In genomic region chr3:134093906-134094305, GRCh38 we compare ENCODE assay signal across 17 cellular contexts.
"Had no signal": no experiment of that assay in that cellular context is flagged by ENCODE, and none has a peak within 500 bp of the region (broad histone marks: within the 10 kb centered on the region; RNA-seq: fewer than 3 reads in every experiment).

No MANE protein-coding gene starts in this region.

- H3K36me3 Mint-ChIP-seq: immature natural killer cell; stimulated activated effector memory CD8-positive, alpha-beta T cell treated with anti-CD3 and anti-CD28 coated beads, Interleukin-12 subunit alpha, Interleukin-12 subunit beta, amount 100 ng/mL, for 72 hours had no signal

- H3K27me3 Mint-ChIP-seq: natural killer cell treated with Interleukin-12 subunit alpha and Interleukin-12 subunit beta and Interleukin-15 and Interleukin-18, amount 100 ng/mL, for 72 hours had no signal

- H3K27ac Mint-ChIP-seq: activated T-cell treated with anti-CD3 and anti-CD28 coated beads, Interleukin-2, amount 50 U/mL, for 72 hours; effector memory CD8-positive, alpha-beta T cell; immature natural killer cell; natural killer cell treated with Interleukin-12 subunit alpha and Interleukin-12 subunit beta and Interleukin-15 and Interleukin-18, amount 100 ng/mL, for 72 hours; stimulated activated effector memory CD8-positive, alpha-beta T cell treated with anti-CD3 and anti-CD28 coated beads, Interleukin-12 subunit alpha, Interleukin-12 subunit beta, amount 100 ng/mL, for 72 hours had no signal

- H3K27me3 ChIP-seq: esophagus squamous epithelium, neutrophil, pancreas, stomach, upper lobe of left lung had no signal

- H3K4me3 ChIP-seq: esophagus squamous epithelium, pancreas, stomach, upper lobe of left lung had no signal

- H3K36me3 ChIP-seq: esophagus squamous epithelium, neutrophil, pancreas, stomach, upper lobe of left lung, WERI-Rb-1 had no signal

- H3K4me1 Mint-ChIP-seq: stimulated activated effector memory CD8-positive, alpha-beta T cell treated with anti-CD3 and anti-CD28 coated beads, Interleukin-12 subunit alpha, Interleukin-12 subunit beta, amount 100 ng/mL, for 72 hours had no signal

- H3K4me1 ChIP-seq: esophagus squamous epithelium, pancreas, stomach had no signal

- DNase-seq: activated CD4-positive, alpha-beta T cell treated with anti-CD3 and anti-CD28 coated beads for 1 hour; activated CD4-positive, alpha-beta T cell treated with anti-CD3 and anti-CD28 coated beads, Interleukin-2, amount 50 U/mL, for 4 hours; activated effector memory CD4-positive, alpha-beta T cell treated with anti-CD3 and anti-CD28 coated beads, Interleukin-2, amount 50 U/mL, for 16 hours; activated naive CD4-positive, alpha-beta T cell treated with anti-CD3 and anti-CD28 coated beads, Interleukin-2, amount 50 U/mL, for 16 hours; activated T-cell treated with anti-CD3 and anti-CD28 coated beads, Interleukin-2, amount 50 U/mL, for 72 hours; effector memory CD8-positive, alpha-beta T cell; esophagus squamous epithelium; immature natural killer cell; mesendoderm; pancreas; stimulated activated CD4-positive, alpha-beta T cell treated with anti-CD3 and anti-CD28 coated beads, Interleukin-4, amount 100 ng/mL, for 24 hours; stomach; upper lobe of left lung; WERI-Rb-1 had no signal

- H3K27ac ChIP-seq: esophagus squamous epithelium, neutrophil, pancreas, stomach, WERI-Rb-1 had no signal

- H3K9me3 ChIP-seq: esophagus squamous epithelium, neutrophil, pancreas, stomach, upper lobe of left lung had no signal

- H3K4me3 Mint-ChIP-seq: activated T-cell treated with anti-CD3 and anti-CD28 coated beads, Interleukin-2, amount 50 U/mL, for 72 hours; effector memory CD8-positive, alpha-beta T cell; immature natural killer cell; natural killer cell treated with Interleukin-12 subunit alpha and Interleukin-12 subunit beta and Interleukin-15 and Interleukin-18, amount 100 ng/mL, for 72 hours; stimulated activated effector memory CD8-positive, alpha-beta T cell treated with anti-CD3 and anti-CD28 coated beads, Interleukin-12 subunit alpha, Interleukin-12 subunit beta, amount 100 ng/mL, for 72 hours had no signal
